19 cellular contexts compared by ENCODE assay signal in genomic region chr4:84977409-84977808, GRCh38.
"Had no signal": no experiment of that assay in that cellular context is flagged by ENCODE, and none has a peak within 500 bp of the region (broad histone marks: within the 10 kb centered on the region; RNA-seq: fewer than 3 reads in every experiment).

No MANE protein-coding gene starts in this region.

- H3K27ac ChIP-seq: gastrocnemius medialis, left ventricle myocardium inferior, psoas muscle, suprapubic skin, vagina had no signal

- H3K4me1 ChIP-seq: gastrocnemius medialis, left ventricle myocardium inferior, psoas muscle, suprapubic skin, vagina had no signal

- H3K27me3 ChIP-seq: gastrocnemius medialis, heart left ventricle, suprapubic skin, vagina had no signal

- DNase-seq: activated CD4-positive, alpha-beta T cell treated with anti-CD3 and anti-CD28 coated beads, Interleukin-2, amount 10 ng/mL, durations not matched to agents 24 days and 14 days; activated CD8-positive, alpha-beta memory T cell treated with anti-CD3 and anti-CD28 coated beads, Interleukin-2, amount 50 U/mL, for 4 hours; activated naive CD4-positive, alpha-beta T cell treated with anti-CD3 and anti-CD28 coated beads, Interleukin-2, amount 10 ng/mL, durations not matched to agents 7 days and 5 days; activated naive CD8-positive, alpha-beta T cell treated with anti-CD3 and anti-CD28 coated beads, Interleukin-2, amount 50 U/mL, for 24 hours; activated T-cell treated with anti-CD3 and anti-CD28 coated beads, Interleukin-2, amount 50 U/mL, for 4 hours; anterior cingulate cortex; caudate nucleus; erythroblast; gastrocnemius medialis; heart left ventricle; left ventricle myocardium inferior; mammary epithelial cell; nephron progenitor cell; psoas muscle; right cardiac atrium; T-helper 9 cell; trophoblast cell had no signal

- H3K9me3 ChIP-seq: gastrocnemius medialis, psoas muscle, suprapubic skin, vagina had no signal

- H3K4me3 ChIP-seq: gastrocnemius medialis, heart left ventricle, left ventricle myocardium inferior, psoas muscle, suprapubic skin, vagina had no signal

- H3K36me3 ChIP-seq: gastrocnemius medialis, heart left ventricle, left ventricle myocardium inferior, suprapubic skin, vagina had no signal
